Comparison of ENCODE assay signal across 15 cellular contexts in genomic region chr2:173371023-173371422, GRCh38.
"Had no signal": no experiment of that assay in that cellular context is flagged by ENCODE, and none has a peak within 500 bp of the region (broad histone marks: within the 10 kb centered on the region; RNA-seq: fewer than 3 reads in every experiment).

No MANE protein-coding gene starts in this region.

- H3K4me3 Mint-ChIP-seq: activated B cell treated with CpG ODN at 0.5 μM for 24 hours; activated naive CD8-positive, alpha-beta T cell treated with anti-CD3 and anti-CD28 coated beads, Interleukin-2, amount 50 U/mL, for 24 hours; natural killer cell had no signal

- H3K27me3 Mint-ChIP-seq: activated B cell treated with CpG ODN at 0.5 μM for 24 hours; activated naive CD8-positive, alpha-beta T cell treated with anti-CD3 and anti-CD28 coated beads, Interleukin-2, amount 50 U/mL, for 24 hours had no signal

- ATAC-seq: activated naive CD8-positive, alpha-beta T cell treated with anti-CD3 and anti-CD28 coated beads, Interleukin-2, amount 50 U/mL, for 24 hours; heart right ventricle; left lobe of liver; natural killer cell had no signal

- H3K27ac ChIP-seq: colonic mucosa, upper lobe of left lung had no signal

- FAIRE-seq: astrocyte had no signal

- DNase-seq: activated B cell treated with CpG ODN at 0.5 μM for 24 hours; activated CD4-positive, alpha-beta T cell treated with anti-CD3 and anti-CD28 coated beads, Interleukin-2, amount 50 U/mL, for 4 hours; activated CD8-positive, alpha-beta memory T cell treated with anti-CD3 and anti-CD28 coated beads, Interleukin-2, amount 50 U/mL, for 4 hours; activated naive CD8-positive, alpha-beta T cell treated with anti-CD3 and anti-CD28 coated beads, Interleukin-2, amount 50 U/mL, for 24 hours; colonic mucosa; effector CD4-positive, alpha-beta T cell; foreskin melanocyte; heart right ventricle; islet precursor cell; natural killer cell; stimulated activated CD4-positive, alpha-beta T cell treated with anti-CD3 and anti-CD28 coated beads, Interleukin-12 subunit alpha, Interleukin-12 subunit beta, amount 100 ng/mL, for 4 hours; stimulated activated naive CD4-positive, alpha-beta T cell treated with Interleukin-2 at 50 U/mL for 16 hours; upper lobe of left lung had no signal

- H3K27me3 ChIP-seq: colonic mucosa, heart right ventricle, upper lobe of left lung had no signal

- H3K9me3 Mint-ChIP-seq: activated B cell treated with CpG ODN at 0.5 μM for 24 hours; activated naive CD8-positive, alpha-beta T cell treated with anti-CD3 and anti-CD28 coated beads, Interleukin-2, amount 50 U/mL, for 24 hours; natural killer cell had no signal

- H3K27ac Mint-ChIP-seq: activated naive CD8-positive, alpha-beta T cell treated with anti-CD3 and anti-CD28 coated beads, Interleukin-2, amount 50 U/mL, for 24 hours had no signal

- H3K4me3 ChIP-seq: colonic mucosa, heart right ventricle, upper lobe of left lung had no signal

- H3K36me3 Mint-ChIP-seq: natural killer cell had no signal

- H3K4me1 ChIP-seq: colonic mucosa, upper lobe of left lung had no signal

- H3K36me3 ChIP-seq: colonic mucosa, upper lobe of left lung had no signal
